In genomic region chr3:98994128-98994762, GRCh38 we compare ENCODE assay signal across 9 cellular contexts.
DNase-seq lines count a peak whose midpoint lies in the region; ATAC-seq and TF ChIP-seq lines count a peak whose summit lies in the region.
"Had no signal": no experiment of that assay in that cellular context is flagged by ENCODE, and none has a peak within 500 bp of the region (broad histone marks: within the 10 kb centered on the region; RNA-seq: fewer than 3 reads in every experiment).

No MANE protein-coding gene starts in this region.

- H3K9me3 ChIP-seq in NT2/D1 (ENCODE audit: insufficient read depth, low read length), result no peaks in the 10 kb centered on the region
- no peaks in the 10 kb centered on the region for H3K9me3 ChIP-seq in esophagus muscularis mucosa
- H3K9me3 ChIP-seq: SJCRH30 had no signal

- H3K4me3 ChIP-seq in NT2/D1 (ENCODE audit: insufficient read length, low read depth), result no peak overlapping the region
- H3K4me3 ChIP-seq in esophagus muscularis mucosa, result no peak overlapping the region
- H3K4me3 ChIP-seq: SJCRH30 had no signal

- H3K4me3 Mint-ChIP-seq in progenitor cell of endocrine pancreas (ENCODE audit: low read depth), result no peak overlapping the region

- H3K27ac ChIP-seq in esophagus muscularis mucosa (replicated peaks in 1 of 4), result no peak overlapping the region
- H3K27ac ChIP-seq: SJCRH30 had no signal

- DNase-seq in NT2/D1 (ENCODE audit: low read depth, low spot score) (peak; percentile 18), esophagus muscularis mucosa (ENCODE audit: extremely low spot score) (no peak), progenitor cell of endocrine pancreas (ENCODE audit: low spot score, unreplicated experiment) (no peak), SHP77 treated with DMSO at 0.1 percent for 48 hours (lab: John Stamatoyannopoulos, UW) (no peak), islet precursor cell (no peak)
- DNase-seq in activated naive CD4-positive, alpha-beta T cell (lab: John Stamatoyannopoulos, UW), result no peak

- H3K36me3 Mint-ChIP-seq in progenitor cell of endocrine pancreas (ENCODE audit: insufficient read depth), result no peaks in the 10 kb centered on the region

- no peak for TF ChIP-seq POLR2A in esophagus muscularis mucosa (IDR thresholded peaks at IDR 0.05; ENCODE audit: low read depth)

- H3K9ac ChIP-seq in NT2/D1 (ENCODE audit: insufficient read length, low read depth), result no peak overlapping the region

- no peak for ATAC-seq in HG03135 (IDR thresholded peaks at IDR 0.05; ENCODE audit: unreplicated experiment)

- H3K27me3 Mint-ChIP-seq in progenitor cell of endocrine pancreas, result no peaks in the 10 kb centered on the region

- H3K9me3 Mint-ChIP-seq in progenitor cell of endocrine pancreas (ENCODE audit: low read depth), result no peaks in the 10 kb centered on the region

- no peak overlapping the region for H3K27ac Mint-ChIP-seq in progenitor cell of endocrine pancreas

- intact Hi-C loops in esophagus muscularis mucosa (cut with DNase I), result loop anchor here (1.0 to 10.0 kb wide), 3 partner anchors 89 to 389 kb away; partner anchors contain the start of gene DCBLD2

- H3K4me1 ChIP-seq in NT2/D1 (ENCODE audit: insufficient read depth, insufficient read length), result no peaks in the 10 kb centered on the region
- no peaks in the 10 kb centered on the region for H3K4me1 ChIP-seq in esophagus muscularis mucosa
- H3K4me1 ChIP-seq: SJCRH30 had no signal

- H3K27me3 ChIP-seq in NT2/D1 (ENCODE audit: insufficient read depth, insufficient read length) (no peaks in the 10 kb centered on the region), esophagus muscularis mucosa (no peaks in the 10 kb centered on the region)
- H3K27me3 ChIP-seq: SJCRH30 had no signal

- H3K36me3 ChIP-seq in NT2/D1 (ENCODE audit: insufficient read depth, insufficient read length, low read length) (no peaks in the 10 kb centered on the region), esophagus muscularis mucosa (no peaks in the 10 kb centered on the region)
- H3K36me3 ChIP-seq: SJCRH30 had no signal

- TF ChIP-seq EP300 in esophagus muscularis mucosa (IDR thresholded peaks at IDR 0.05), result no peak

- H3K4me1 Mint-ChIP-seq in progenitor cell of endocrine pancreas (ENCODE audit: low read depth), result no peaks in the 10 kb centered on the region

- TF ChIP-seq CTCF in GM12873 (IDR thresholded peaks at IDR 0.05; ENCODE audit: insufficient read depth, low read depth, low read length, missing control alignments) (peak; percentile 42), esophagus muscularis mucosa (IDR thresholded peaks at IDR 0.05) (peak; percentile 61 to 74 (median 68)), progenitor cell of endocrine pancreas (IDR thresholded peaks at IDR 0.05; ENCODE audit: unreplicated experiment) (peak; percentile 69)
